In genomic region chr11:105673089-105673488, GRCh38 we compare ENCODE assay signal across 12 cellular contexts.
DNase-seq lines count a peak whose midpoint lies in the region; ATAC-seq and TF ChIP-seq lines count a peak whose summit lies in the region.
"Had no signal": no experiment of that assay in that cellular context is flagged by ENCODE, and none has a peak within 500 bp of the region (broad histone marks: within the 10 kb centered on the region; RNA-seq: fewer than 3 reads in every experiment).

No MANE protein-coding gene starts in this region.

- no peak for TF ChIP-seq CTCF in retinal pigment epithelial cell (conservative IDR thresholded peaks at IDR 0.05; ENCODE audit: low read depth, low read length)
- no peak for TF ChIP-seq CTCF in upper lobe of left lung (IDR thresholded peaks at IDR 0.05)

- H3K4me1 ChIP-seq in upper lobe of left lung = no peaks in the 10 kb centered on the region
- H3K4me1 ChIP-seq: BLaER1, HAP-1 had no signal

- ATAC-seq in activated CD8-positive, alpha-beta memory T cell treated with anti-CD3 and anti-CD28 coated beads, Interleukin-2, amount 10 ng/mL, durations not matched to agents 7 days and 5 days = no peak
- no peak for ATAC-seq in GM21619 (IDR thresholded peaks at IDR 0.05; ENCODE audit: unreplicated experiment)
- ATAC-seq in upper lobe of left lung (ENCODE audit: low FRiP score in 2 of 2) = no peak
- ATAC-seq: naive thymus-derived CD4-positive, alpha-beta T cell had no signal

- TF ChIP-seq POLR2A in upper lobe of left lung (IDR thresholded peaks at IDR 0.05) = no peak

- no peak overlapping the region for H3K27ac Mint-ChIP-seq in activated CD8-positive, alpha-beta memory T cell treated with anti-CD3 and anti-CD28 coated beads, Interleukin-2, amount 10 ng/mL, durations not matched to agents 7 days and 5 days
- H3K27ac Mint-ChIP-seq: naive thymus-derived CD4-positive, alpha-beta T cell had no signal

- DNase-seq in activated CD8-positive, alpha-beta memory T cell treated with anti-CD3 and anti-CD28 coated beads, Interleukin-2, amount 10 ng/mL, durations not matched to agents 7 days and 5 days = peak; percentile 43
- DNase-seq in activated CD8-positive, alpha-beta memory T cell treated with anti-CD3 and anti-CD28 coated beads, Interleukin-2, amount 50 U/mL, for 4 hours = no peak
- DNase-seq in epidermal melanocyte (ENCODE audit: insufficient read length, low spot score) = peak; percentile 16
- peak; percentile 34 for DNase-seq in retinal pigment epithelial cell (ENCODE audit: low read depth)
- DNase-seq in NCI-H2107 treated with DMSO at 0.1 percent for 48 hours (lab: John Stamatoyannopoulos, UW; ENCODE audit: unreplicated experiment) = no peak
- no peak for DNase-seq in upper lobe of left lung
- DNase-seq: naive thymus-derived CD4-positive, alpha-beta T cell had no signal

- 19 to 23% methylated on average over 3 of the region's 3 CpGs for WGBS in upper lobe of left lung, 2 donors

- no peaks in the 10 kb centered on the region for H3K27me3 ChIP-seq in upper lobe of left lung
- H3K27me3 ChIP-seq: BLaER1 had no signal

- H3K36me3 Mint-ChIP-seq in activated CD8-positive, alpha-beta memory T cell treated with anti-CD3 and anti-CD28 coated beads, Interleukin-2, amount 10 ng/mL, durations not matched to agents 7 days and 5 days = no peaks in the 10 kb centered on the region
- H3K36me3 Mint-ChIP-seq: naive thymus-derived CD4-positive, alpha-beta T cell had no signal

- no peak overlapping the region for H3K4me3 Mint-ChIP-seq in activated CD8-positive, alpha-beta memory T cell treated with anti-CD3 and anti-CD28 coated beads, Interleukin-2, amount 10 ng/mL, durations not matched to agents 7 days and 5 days
- H3K4me3 Mint-ChIP-seq: naive thymus-derived CD4-positive, alpha-beta T cell had no signal

- H3K27me3 Mint-ChIP-seq in activated CD8-positive, alpha-beta memory T cell treated with anti-CD3 and anti-CD28 coated beads, Interleukin-2, amount 10 ng/mL, durations not matched to agents 7 days and 5 days = no peaks in the 10 kb centered on the region

- H3K4me3 ChIP-seq in retinal pigment epithelial cell (ENCODE audit: low read length) (no peak overlapping the region), upper lobe of left lung (no peak overlapping the region)
- H3K4me3 ChIP-seq: BLaER1, HAP-1, PC-9 had no signal

- no peak for TF ChIP-seq EP300 in upper lobe of left lung (IDR thresholded peaks at IDR 0.05)

- H3K36me3 ChIP-seq in upper lobe of left lung = no peaks in the 10 kb centered on the region
- H3K36me3 ChIP-seq: BLaER1, HAP-1 had no signal

- no peaks in the 10 kb centered on the region for H3K9me3 Mint-ChIP-seq in activated CD8-positive, alpha-beta memory T cell treated with anti-CD3 and anti-CD28 coated beads, Interleukin-2, amount 10 ng/mL, durations not matched to agents 7 days and 5 days (ENCODE audit: low read depth)

- H3K27ac ChIP-seq in upper lobe of left lung = no peak overlapping the region
- H3K27ac ChIP-seq: BLaER1, PC-9 had no signal

- H3K4me1 Mint-ChIP-seq in activated CD8-positive, alpha-beta memory T cell treated with anti-CD3 and anti-CD28 coated beads, Interleukin-2, amount 10 ng/mL, durations not matched to agents 7 days and 5 days = no peaks in the 10 kb centered on the region
- H3K4me1 Mint-ChIP-seq: naive thymus-derived CD4-positive, alpha-beta T cell had no signal

- CTCF ChIA-PET in activated CD8-positive, alpha-beta memory T cell treated with anti-CD3 and anti-CD28 coated beads, Interleukin-2, amount 10 ng/mL, durations not matched to agents 7 days and 5 days (lab: Charles Lee) = no interaction called here

- no peaks in the 10 kb centered on the region for H3K9me3 ChIP-seq in upper lobe of left lung
- H3K9me3 ChIP-seq: BLaER1, HAP-1 had no signal

TF ChIP-seq in PFSK-1, 5 proteins besides CTCF, POLR2A, EP300 and RAD21:
- TF ChIP-seq SIN3A (IDR thresholded peaks at IDR 0.05; ENCODE audit: borderline replicate concordance, insufficient read depth, low read length) = no peak
- TF ChIP-seq TAF1 (IDR thresholded peaks at IDR 0.05; ENCODE audit: borderline replicate concordance, insufficient read depth, low read length) = no peak
- TF ChIP-seq FOXP2 (optimal IDR thresholded peaks at IDR 0.05; ENCODE audit: borderline replicate concordance, extremely low read depth, extremely low read length, insufficient read depth) = no peak
- peak; percentile 89 to 100 for TF ChIP-seq REST (IDR thresholded peaks at IDR 0.05; ENCODE audit: insufficient read depth in 1 of 2, low read depth in 2 of 2, low read length in 2 of 2)
TF ChIP-seq in PFSK-1: peak in this region for 1.

Comparison
In these comparisons a context has a peak if more than half of its experiments do, and no peak if none do; other contexts are left out.
1. DNase-seq: peak in activated CD8-positive, alpha-beta memory T cell treated with anti-CD3 and anti-CD28 coated beads, Interleukin-2, amount 10 ng/mL, durations not matched to agents 7 days and 5 days (single experiment), epidermal melanocyte (single experiment) and retinal pigment epithelial cell (single experiment); none in activated CD8-positive, alpha-beta memory T cell treated with anti-CD3 and anti-CD28 coated beads, Interleukin-2, amount 50 U/mL, for 4 hours (single experiment), NCI-H2107 treated with DMSO at 0.1 percent for 48 hours (single experiment) and upper lobe of left lung (0 of 2).